12 cellular contexts compared by ENCODE assay signal in genomic region chr1:213761845-213762407, GRCh38.
DNase-seq lines count a peak whose midpoint lies in the region; ATAC-seq, FAIRE-seq and TF ChIP-seq lines count a peak whose summit lies in the region.
"Had no signal": no experiment of that assay in that cellular context is flagged by ENCODE, and none has a peak within 500 bp of the region (broad histone marks: within the 10 kb centered on the region; RNA-seq: fewer than 3 reads in every experiment).

No MANE protein-coding gene starts in this region.

- peak overlapping the region; percentile 22 for H3K4me3 Mint-ChIP-seq in T-helper 17 cell
- H3K4me3 Mint-ChIP-seq in activated naive CD4-positive, alpha-beta T cell treated with anti-CD3 and anti-CD28 coated beads, Interleukin-2, amount 50 U/mL, for 24 hours, result peak overlapping the region; percentile 76
- H3K4me3 Mint-ChIP-seq: nephron had no signal

- no peak for DNase-seq in T-helper 17 cell
- peak; percentile 9 to 26 (median 20) for DNase-seq in stimulated activated CD4-positive, alpha-beta T cell treated with anti-CD3 and anti-CD28 coated beads, Interleukin-1b, Interleukin-23, amount 100 ng/mL, for 24 hours (ENCODE audit: low read depth in 4 of 4, low spot score in 1 of 4)
- no peak for DNase-seq in esophagus squamous epithelium (lab: John Stamatoyannopoulos, UW)
- no peak for DNase-seq in HTR-8/SVneo (ENCODE audit: insufficient read length, low spot score)
- no peak for DNase-seq in AML-193 (lab: John Stamatoyannopoulos, UW)
- no peak for DNase-seq in midbrain (lab: John Stamatoyannopoulos, UW)
- DNase-seq: COR-L47, dorsolateral prefrontal cortex, NCI-H1105 treated with DMSO at 0.1 percent for 48 hours had no signal

- peak; percentile 73 for ATAC-seq in T-helper 17 cell

- H3K9me3 Mint-ChIP-seq in activated naive CD4-positive, alpha-beta T cell treated with anti-CD3 and anti-CD28 coated beads, Interleukin-2, amount 50 U/mL, for 24 hours, result no peaks in the 10 kb centered on the region

- H3K4me1 ChIP-seq in ES-I3 (ENCODE audit: insufficient read depth, low read length), result peaks cover 23% of the 10 kb centered on the region
- no peaks in the 10 kb centered on the region for H3K4me1 ChIP-seq in esophagus squamous epithelium

- FAIRE-seq in HTR-8/SVneo (lab: Jason Lieb, UNC), result no peak

- H3K4me1 Mint-ChIP-seq in T-helper 17 cell, result no peaks in the 10 kb centered on the region
- H3K4me1 Mint-ChIP-seq in activated naive CD4-positive, alpha-beta T cell treated with anti-CD3 and anti-CD28 coated beads, Interleukin-2, amount 50 U/mL, for 24 hours, result peaks cover 26% of the 10 kb centered on the region

- H3K36me3 Mint-ChIP-seq in T-helper 17 cell (ENCODE audit: low read depth), result no peaks in the 10 kb centered on the region
- H3K36me3 Mint-ChIP-seq in activated naive CD4-positive, alpha-beta T cell treated with anti-CD3 and anti-CD28 coated beads, Interleukin-2, amount 50 U/mL, for 24 hours, result no peaks in the 10 kb centered on the region

- H3K27ac Mint-ChIP-seq in T-helper 17 cell, result no peak overlapping the region
- H3K27ac Mint-ChIP-seq in activated naive CD4-positive, alpha-beta T cell treated with anti-CD3 and anti-CD28 coated beads, Interleukin-2, amount 50 U/mL, for 24 hours, result peak overlapping the region; percentile 92
- H3K27ac Mint-ChIP-seq: nephron had no signal

- H3K27me3 ChIP-seq in esophagus squamous epithelium, result no peaks in the 10 kb centered on the region

- intact Hi-C loops in esophagus squamous epithelium (cut with DNase I), result no loop called here

- peak overlapping the region; percentile 22; the same call in 1 of the 2 replicates for H3K9ac ChIP-seq in ES-I3 (ENCODE audit: low read depth, low read length)

- TF ChIP-seq POLR2A in esophagus squamous epithelium (IDR thresholded peaks at IDR 0.05), result no peak

- 39 to 42% methylated on average over 7 of the region's 7 CpGs for WGBS in esophagus squamous epithelium, 2 donors

- no peaks in the 10 kb centered on the region for H3K27me3 Mint-ChIP-seq in T-helper 17 cell
- H3K27me3 Mint-ChIP-seq in activated naive CD4-positive, alpha-beta T cell treated with anti-CD3 and anti-CD28 coated beads, Interleukin-2, amount 50 U/mL, for 24 hours, result no peaks in the 10 kb centered on the region

- TF ChIP-seq CTCF in esophagus squamous epithelium (IDR thresholded peaks at IDR 0.05), result no peak

- H3K36me3 ChIP-seq in ES-I3 (ENCODE audit: insufficient read depth, low read length), result no peaks in the 10 kb centered on the region
- no peaks in the 10 kb centered on the region for H3K36me3 ChIP-seq in esophagus squamous epithelium

- H3K4me3 ChIP-seq in esophagus squamous epithelium, result no peak overlapping the region
- H3K4me3 ChIP-seq: dorsolateral prefrontal cortex had no signal

- no peak overlapping the region for H3K27ac ChIP-seq in esophagus squamous epithelium
- H3K27ac ChIP-seq: dorsolateral prefrontal cortex had no signal

- no peaks in the 10 kb centered on the region for H3K9me3 ChIP-seq in ES-I3 (ENCODE audit: control insufficient read depth, insufficient read depth, low read length)
- H3K9me3 ChIP-seq in T-helper 17 cell (ENCODE audit: control insufficient read depth, low read length, poor library complexity, severe bottlenecking), result no peaks in the 10 kb centered on the region
- no peaks in the 10 kb centered on the region for H3K9me3 ChIP-seq in esophagus squamous epithelium

Comparison
In these comparisons a context has a peak if more than half of its experiments do, and no peak if none do; other contexts are left out.
1. DNase-seq: peak in stimulated activated CD4-positive, alpha-beta T cell treated with anti-CD3 and anti-CD28 coated beads, Interleukin-1b, Interleukin-23, amount 100 ng/mL, for 24 hours (4 of 4); none in T-helper 17 cell (0 of 3), esophagus squamous epithelium (single experiment), HTR-8/SVneo (single experiment), AML-193 (0 of 2) and midbrain (single experiment).